In genomic region chr2:235844561-235844960, GRCh38 we compare ENCODE assay signal across 28 cellular contexts.
"Had no signal": no experiment of that assay in that cellular context is flagged by ENCODE, and none has a peak within 500 bp of the region (broad histone marks: within the 10 kb centered on the region; RNA-seq: fewer than 3 reads in every experiment).

No MANE protein-coding gene starts in this region.

- H3K4me1 ChIP-seq: colonic mucosa, esophagus squamous epithelium, heart right ventricle, left lung, pancreas, right lobe of liver, stomach, thyroid gland had no signal

- H3K27ac ChIP-seq: colonic mucosa, esophagus squamous epithelium, heart right ventricle, left lung, pancreas, right lobe of liver, stomach, thyroid gland had no signal

- H3K4me3 Mint-ChIP-seq: central memory CD8-positive, alpha-beta T cell; dendritic cell treated with granulocyte-macrophage colony-stimulating factor and Interleukin-4, amounts not matched to agents 40 ng/mL and 50 ng/mL, for 4 days; immature natural killer cell; naive thymus-derived CD4-positive, alpha-beta T cell; nephron; stimulated activated effector memory CD8-positive, alpha-beta T cell treated with anti-CD3 and anti-CD28 coated beads, Interleukin-12 subunit alpha, Interleukin-12 subunit beta, amount 100 ng/mL, for 72 hours; type B pancreatic cell had no signal

- H3K27me3 Mint-ChIP-seq: central memory CD8-positive, alpha-beta T cell; progenitor cell of endocrine pancreas; type B pancreatic cell had no signal

- H3K9me3 Mint-ChIP-seq: central memory CD8-positive, alpha-beta T cell; dendritic cell treated with granulocyte-macrophage colony-stimulating factor and Interleukin-4, amounts not matched to agents 40 ng/mL and 50 ng/mL, for 4 days; immature natural killer cell; nephron; stimulated activated effector memory CD8-positive, alpha-beta T cell treated with anti-CD3 and anti-CD28 coated beads, Interleukin-12 subunit alpha, Interleukin-12 subunit beta, amount 100 ng/mL, for 72 hours; type B pancreatic cell had no signal

- H3K27ac Mint-ChIP-seq: dendritic cell treated with granulocyte-macrophage colony-stimulating factor and Interleukin-4, amounts not matched to agents 40 ng/mL and 50 ng/mL, for 4 days; immature natural killer cell; nephron; progenitor cell of endocrine pancreas; stimulated activated effector memory CD8-positive, alpha-beta T cell treated with anti-CD3 and anti-CD28 coated beads, Interleukin-12 subunit alpha, Interleukin-12 subunit beta, amount 100 ng/mL, for 72 hours; type B pancreatic cell had no signal

- H3K27me3 ChIP-seq: colonic mucosa, esophagus squamous epithelium, heart right ventricle, left lung, pancreas, right lobe of liver, stomach, thyroid gland had no signal

- DNase-seq: colonic mucosa; effector CD8-positive, alpha-beta T cell; erythroblast; esophagus squamous epithelium; foreskin melanocyte; glutamatergic neuron; heart right ventricle; hippocampal formation; immature natural killer cell; left cardiac atrium; left lung; mesenchymal stem cell; naive thymus-derived CD4-positive, alpha-beta T cell; pancreas; right lobe of liver; stimulated activated CD4-positive, alpha-beta T cell treated with anti-CD3 and anti-CD28 coated beads, Interleukin-2, amount 100 ng/mL, for 24 hours; stimulated activated CD4-positive, alpha-beta T cell treated with anti-CD3 and anti-CD28 coated beads, Interleukin-4, amount 100 ng/mL, for 24 hours; stimulated activated naive CD4-positive, alpha-beta T cell treated with Interleukin-2 at 50 U/mL for 16 hours; stomach; thyroid gland had no signal

- FAIRE-seq: keratinocyte, pancreas had no signal

- H3K4me1 Mint-ChIP-seq: immature natural killer cell; naive thymus-derived CD4-positive, alpha-beta T cell; nephron had no signal

- H3K4me3 ChIP-seq: colonic mucosa, esophagus squamous epithelium, heart right ventricle, left lung, pancreas, right lobe of liver, smooth muscle cell, stomach, thyroid gland had no signal

- H3K9me3 ChIP-seq: colonic mucosa, esophagus squamous epithelium, heart right ventricle, left lung, pancreas, right lobe of liver, stomach, thyroid gland had no signal

- H3K36me3 ChIP-seq: colonic mucosa, esophagus squamous epithelium, heart right ventricle, left lung, pancreas, right lobe of liver, stomach, thyroid gland had no signal

- H3K36me3 Mint-ChIP-seq: immature natural killer cell; naive thymus-derived CD4-positive, alpha-beta T cell; stimulated activated effector memory CD8-positive, alpha-beta T cell treated with anti-CD3 and anti-CD28 coated beads, Interleukin-12 subunit alpha, Interleukin-12 subunit beta, amount 100 ng/mL, for 72 hours had no signal
